Comparison of ENCODE assay signal across 10 cellular contexts in genomic region chr22:19597399-19597735, GRCh38.
DNase-seq lines count a peak whose midpoint lies in the region; ATAC-seq and TF ChIP-seq lines count a peak whose summit lies in the region.
"Had no signal": no experiment of that assay in that cellular context is flagged by ENCODE, and none has a peak within 500 bp of the region (broad histone marks: within the 10 kb centered on the region; RNA-seq: fewer than 3 reads in every experiment).

No MANE protein-coding gene starts in this region.

- no peak overlapping the region for H3K4me3 ChIP-seq in DND-41 (ENCODE audit: low read depth in 1 of 2, low read length in 2 of 2)
- H3K4me3 ChIP-seq in SU-DHL-6 (ENCODE audit: insufficient read depth, low read length, poor library complexity, severe bottlenecking): no peak overlapping the region
- H3K4me3 ChIP-seq in transverse colon: no peak overlapping the region

- WGBS in transverse colon (ENCODE audit: low coverage in 1 of 2), 2 donors: 46 to 49% methylated on average over 7 of the region's 7 CpGs

- no peaks in the 10 kb centered on the region for H3K36me3 ChIP-seq in DND-41 (ENCODE audit: insufficient read depth, low read length)
- no peaks in the 10 kb centered on the region for H3K36me3 ChIP-seq in SU-DHL-6 (ENCODE audit: low read length)
- H3K36me3 ChIP-seq in transverse colon: no peaks in the 10 kb centered on the region

- peak overlapping the region; percentile 25; the same call in 1 of the 2 replicates for H2AFZ ChIP-seq in DND-41 (ENCODE audit: low read depth, low read length)
- H2AFZ ChIP-seq in SU-DHL-6 (ENCODE audit: low read depth, low read length, severe bottlenecking): peak overlapping the region; percentile 26

- H3K9me2 ChIP-seq in SU-DHL-6 (replicated peaks; ENCODE audit: insufficient read depth, low read length): no peaks in the 10 kb centered on the region

- TF ChIP-seq EP300 in transverse colon (IDR thresholded peaks at IDR 0.05; ENCODE audit: low read depth): no peak

- H3K36me3 Mint-ChIP-seq in activated naive CD4-positive, alpha-beta T cell treated with anti-CD3 and anti-CD28 coated beads, Interleukin-2, amount 10 ng/mL, durations not matched to agents 7 days and 5 days: no peaks in the 10 kb centered on the region

- H4K20me1 ChIP-seq in DND-41 (ENCODE audit: insufficient read depth, low read length) (no peaks in the 10 kb centered on the region), SU-DHL-6 (ENCODE audit: low read depth, low read length) (no peaks in the 10 kb centered on the region)

- CTCF ChIA-PET in activated naive CD4-positive, alpha-beta T cell treated with anti-CD3 and anti-CD28 coated beads, Interleukin-2, amount 10 ng/mL, durations not matched to agents 7 days and 5 days (lab: Charles Lee): interaction anchor here (1.2 to 1.5 kb wide), 2 partner anchors 8 to 33 kb away, joined by 3 to 4 read pairs; no protein-coding TSS in a partner anchor

- H3K9me3 ChIP-seq in DND-41 (ENCODE audit: insufficient read depth, low read length, severe bottlenecking) (no peaks in the 10 kb centered on the region), SU-DHL-6 (ENCODE audit: insufficient read depth, low read length) (no peaks in the 10 kb centered on the region), transverse colon (no peaks in the 10 kb centered on the region)

- peaks cover 4% of the 10 kb centered on the region for H3K9me3 Mint-ChIP-seq in activated naive CD4-positive, alpha-beta T cell treated with anti-CD3 and anti-CD28 coated beads, Interleukin-2, amount 10 ng/mL, durations not matched to agents 7 days and 5 days
- H3K9me3 Mint-ChIP-seq: endodermal cell had no signal

- TF ChIP-seq POLR2A in transverse colon (IDR thresholded peaks at IDR 0.05): no peak

- peak overlapping the region; percentile 99 for H3K27ac Mint-ChIP-seq in activated naive CD4-positive, alpha-beta T cell treated with anti-CD3 and anti-CD28 coated beads, Interleukin-2, amount 10 ng/mL, durations not matched to agents 7 days and 5 days
- H3K27ac Mint-ChIP-seq: endodermal cell had no signal

- peaks cover 69% of the 10 kb centered on the region for H3K4me1 Mint-ChIP-seq in activated naive CD4-positive, alpha-beta T cell treated with anti-CD3 and anti-CD28 coated beads, Interleukin-2, amount 10 ng/mL, durations not matched to agents 7 days and 5 days
- H3K4me1 Mint-ChIP-seq: endodermal cell had no signal

- no peaks in the 10 kb centered on the region for H3K27me3 ChIP-seq in DND-41 (ENCODE audit: insufficient read depth, low read length, poor library complexity)
- no peaks in the 10 kb centered on the region for H3K27me3 ChIP-seq in SU-DHL-6 (ENCODE audit: low read length)
- no peaks in the 10 kb centered on the region for H3K27me3 ChIP-seq in transverse colon

- in situ Hi-C loops in transverse colon (cut with MboI; ENCODE audit: low pct_ligation_motif_present in 1 of 4, low pct_unique_long_range_greater_than_20kb in 1 of 4, low sequenced_read_pairs in 3 of 4): no loop called here

- H3K9ac ChIP-seq in DND-41 (ENCODE audit: low read depth, low read length) (no peak overlapping the region), SU-DHL-6 (ENCODE audit: low read length) (no peak overlapping the region)

- H3K4me1 ChIP-seq in DND-41 (ENCODE audit: insufficient read depth, low read length) (no peaks in the 10 kb centered on the region), transverse colon (no peaks in the 10 kb centered on the region)

- no peaks in the 10 kb centered on the region for H3K27me3 Mint-ChIP-seq in activated naive CD4-positive, alpha-beta T cell treated with anti-CD3 and anti-CD28 coated beads, Interleukin-2, amount 10 ng/mL, durations not matched to agents 7 days and 5 days

- H3K4me2 ChIP-seq in DND-41 (ENCODE audit: insufficient read depth, low read length): no peak overlapping the region
- no peak overlapping the region for H3K4me2 ChIP-seq in SU-DHL-6 (ENCODE audit: low read depth, low read length, poor library complexity, severe bottlenecking)

- peak; percentile 74 for ATAC-seq in DND-41 (ENCODE audit: insufficient read depth, low read depth)
- no peak for ATAC-seq in GM18867 (IDR thresholded peaks at IDR 0.05; ENCODE audit: unreplicated experiment)
- no peak for ATAC-seq in left ventricle myocardium superior

- TF ChIP-seq CTCF in DND-41 (IDR thresholded peaks at IDR 0.05; ENCODE audit: borderline replicate concordance, extremely low read depth, low read length, poor library complexity, severe bottlenecking) (no peak), SU-DHL-6 (IDR thresholded peaks at IDR 0.05; ENCODE audit: insufficient read depth, low read length, poor library complexity, severe bottlenecking) (no peak), transverse colon (IDR thresholded peaks at IDR 0.05) (no peak)

- H3K79me2 ChIP-seq in DND-41 (ENCODE audit: insufficient read depth, low read length): no peaks in the 10 kb centered on the region
- H3K79me2 ChIP-seq in SU-DHL-6 (ENCODE audit: insufficient read depth, low read length): no peaks in the 10 kb centered on the region

- H3K27ac ChIP-seq in DND-41 (ENCODE audit: low read length): no peak overlapping the region
- no peak overlapping the region for H3K27ac ChIP-seq in SU-DHL-6 (ENCODE audit: low read depth, low read length)
- no peak overlapping the region for H3K27ac ChIP-seq in transverse colon

- DNase-seq in DND-41: peak; percentile 17
- DNase-seq in activated naive CD4-positive, alpha-beta T cell treated with anti-CD3 and anti-CD28 coated beads, Interleukin-2, amount 10 ng/mL, durations not matched to agents 7 days and 5 days: peak; percentile 78
- peak; percentile 65 to 87 for DNase-seq in lung microvascular endothelial cell (ENCODE audit: low read depth in 2 of 2)
- DNase-seq in left ventricle myocardium superior: no peak
- DNase-seq in ecto neural progenitor cell (ENCODE audit: low spot score): no peak
- DNase-seq in transverse colon: no peak
- DNase-seq: DMS 273 treated with DMSO at 0.1 percent for 48 hours, endodermal cell had no signal

- peak overlapping the region; percentile 64 for H3K4me3 Mint-ChIP-seq in activated naive CD4-positive, alpha-beta T cell treated with anti-CD3 and anti-CD28 coated beads, Interleukin-2, amount 10 ng/mL, durations not matched to agents 7 days and 5 days
- H3K4me3 Mint-ChIP-seq: endodermal cell had no signal

- intact Hi-C loops in left ventricle myocardium superior (cut with micrococcal nuclease): no loop called here
- intact Hi-C loops in transverse colon (cut with DNase I; ENCODE audit: low total_unique reads): no loop called here

- H3F3A ChIP-seq in SU-DHL-6 (ENCODE audit: insufficient read depth): no peaks in the 10 kb centered on the region

Comparison
In these comparisons a context has a peak if more than half of its experiments do, and no peak if none do; other contexts are left out.
1. DNase-seq: peak in DND-41 (single experiment), activated naive CD4-positive, alpha-beta T cell treated with anti-CD3 and anti-CD28 coated beads, Interleukin-2, amount 10 ng/mL, durations not matched to agents 7 days and 5 days (single experiment) and lung microvascular endothelial cell (2 of 2); none in left ventricle myocardium superior (single experiment), ecto neural progenitor cell (single experiment) and transverse colon (single experiment).